ENCODE assay signal across 12 cellular contexts in the genomic region with DNA sequence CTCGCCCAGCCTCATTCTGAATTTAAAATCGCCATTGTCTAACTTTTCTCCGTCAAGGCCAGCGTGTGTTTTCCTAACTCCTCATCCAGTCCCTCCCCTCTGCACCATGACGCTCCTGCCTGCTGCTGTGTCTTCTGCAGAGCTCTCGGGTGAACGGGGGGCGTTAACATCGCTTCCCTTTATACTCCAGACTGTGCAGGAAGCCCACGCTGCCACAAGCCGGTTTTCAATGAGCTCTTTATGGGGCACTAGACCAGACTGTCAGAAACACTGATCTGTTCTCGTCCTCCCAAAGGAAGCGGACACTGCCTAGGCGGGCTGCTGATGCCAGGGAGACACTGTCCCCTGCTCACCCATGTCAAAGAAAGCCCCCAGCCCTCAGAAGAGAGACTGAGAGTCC. TPM values are rescaled to one million over a fixed set of nuclear protein-coding genes. Genes with fewer than 3 reads are reported as not detected.
DNase-seq lines count a peak whose midpoint lies in the region; ATAC-seq and TF ChIP-seq lines count a peak whose summit lies in the region.
"Had no signal": no experiment of that assay in that cellular context is flagged by ENCODE, and none has a peak within 500 bp of the region (broad histone marks: within the 10 kb centered on the region; RNA-seq: fewer than 3 reads in every experiment).

No MANE protein-coding gene starts in this region.

- H3K36me3 ChIP-seq in Peyer's patch: peaks cover 0 to 13% (median 0%) of the 10 kb centered on the region in 3 donors

- H3K4me3 ChIP-seq in Peyer's patch: peak overlapping the region in 2 of 4 donors; percentile 16 to 36

- peak overlapping the region; percentile 2 to 91 (median 45) for H3K27ac ChIP-seq in Peyer's patch
- peak overlapping the region; percentile 80 for H3K27ac ChIP-seq in layer of hippocampus (ENCODE audit: low read depth, low read length)

- H3K27me3 ChIP-seq in Peyer's patch: no peaks in the 10 kb centered on the region
- no peaks in the 10 kb centered on the region for H3K27me3 ChIP-seq in layer of hippocampus (ENCODE audit: control insufficient read depth, insufficient read depth, low read length)

- DNase-seq in CD1c-positive myeloid dendritic cell (ENCODE audit: extremely low spot score): peak; percentile 55
- peak in 2 of 3 donors; percentile 61 to 64 for DNase-seq in Peyer's patch
- DNase-seq in glomerular visceral epithelial cell (ENCODE audit: extremely low spot score): no peak
- no peak for DNase-seq in NCI-H2029 (lab: John Stamatoyannopoulos, UW)
- DNase-seq in NCI-H2029 treated with DMSO at 0.1 percent for 48 hours (lab: John Stamatoyannopoulos, UW): no peak
- DNase-seq: activated T-cell treated with anti-CD3 and anti-CD28 coated beads, Interleukin-2, amount 50 U/mL, for 4 hours; NCI-H1930 had no signal

- no peak for TF ChIP-seq POLR2A in Peyer's patch (IDR thresholded peaks at IDR 0.05)

- peaks cover 0 to 19% (median 2%) of the 10 kb centered on the region in 4 donors for H3K4me1 ChIP-seq in Peyer's patch

- H3K9me3 ChIP-seq in Peyer's patch: no peaks in the 10 kb centered on the region

- TF ChIP-seq CTCF in Peyer's patch (IDR thresholded peaks at IDR 0.05): no peak

- ATAC-seq in HG02798 (IDR thresholded peaks at IDR 0.05; ENCODE audit: poor library complexity, unreplicated experiment) (peak; percentile 2), GM21360 (IDR thresholded peaks at IDR 0.05; ENCODE audit: unreplicated experiment) (no peak)

RNA-seq across cellular contexts. Expression of gene AANAT, which starts 13.3 kb away (rescaled TPM):
- not detected for total RNA-seq in Peyer's patch
- total RNA-seq: activated T-cell treated with anti-CD3 and anti-CD28 coated beads, Interleukin-2, amount 50 U/mL, for 4 hours; fibroblast of villous mesenchyme; subcutaneous adipose tissue had no signal

RNA-seq across cellular contexts. Expression of gene RHBDF2, which starts 20.5 kb away (rescaled TPM):
- 100 to 1,000 TPM in 1 of 4 donors, 10 to 100 TPM in 2, 1 to 10 TPM in 1; 8.8 to 225 (median 33.0) TPM for total RNA-seq in Peyer's patch

RNA-seq across cellular contexts. Expression of gene UBE2O, which starts 27.7 kb away (rescaled TPM):
- total RNA-seq in Peyer's patch: 10 to 100 TPM; 20.5 to 75.1 (median 31.6) TPM

RNA-seq across cellular contexts. Expression of gene CYGB, which starts 56.8 kb away (rescaled TPM):
- total RNA-seq in Peyer's patch: 10 to 100 TPM in 3 of 4 donors, 1 to 10 TPM in 1; 5.8 to 81.7 (median 11.1) TPM
- total RNA-seq: activated T-cell treated with anti-CD3 and anti-CD28 coated beads, Interleukin-2, amount 50 U/mL, for 4 hours had no signal

RNA-seq across cellular contexts. Expression of gene PRCD, which starts 59.2 kb away (rescaled TPM):
- total RNA-seq in Peyer's patch: 10 to 100 TPM in 1 of 4 donors, 1 to 10 TPM in 1, not detected in 2; 1.2 to 10.7 TPM
- total RNA-seq: activated T-cell treated with anti-CD3 and anti-CD28 coated beads, Interleukin-2, amount 50 U/mL, for 4 hours had no signal

Comparison
In these comparisons a context has a peak if more than half of its experiments do, and no peak if none do; other contexts are left out.
1. DNase-seq: peak in CD1c-positive myeloid dendritic cell (single experiment) and Peyer's patch (2 of 3); none in glomerular visceral epithelial cell (single experiment), NCI-H2029 (single experiment) and NCI-H2029 treated with DMSO at 0.1 percent for 48 hours (single experiment).